Comparison of ENCODE assay signal across 9 cellular contexts in the genomic region with DNA sequence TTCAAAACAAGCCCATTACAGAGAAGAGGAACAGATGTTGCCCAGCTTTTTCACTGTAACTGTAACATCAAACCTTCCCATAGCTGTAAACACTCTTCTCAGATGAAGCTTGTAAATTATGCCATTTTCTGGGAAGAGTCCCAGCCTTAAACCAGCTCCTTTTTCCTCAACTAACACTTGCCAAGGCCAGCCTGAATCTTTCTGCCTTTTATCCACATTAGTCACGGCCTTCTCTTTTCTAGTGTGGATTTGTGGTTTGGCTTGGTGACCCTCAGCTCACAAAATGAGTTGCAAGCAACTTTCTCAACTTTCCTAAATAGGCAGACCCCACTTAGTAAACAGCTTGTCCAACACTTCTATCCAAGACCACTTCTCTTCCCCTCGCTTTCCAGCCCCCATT.
DNase-seq lines count a peak whose midpoint lies in the region; ATAC-seq and TF ChIP-seq lines count a peak whose summit lies in the region.
"Had no signal": no experiment of that assay in that cellular context is flagged by ENCODE, and none has a peak within 500 bp of the region (broad histone marks: within the 10 kb centered on the region; RNA-seq: fewer than 3 reads in every experiment).

No MANE protein-coding gene starts in this region.

- no peaks in the 10 kb centered on the region for H3K9me3 Mint-ChIP-seq in natural killer cell treated with Interleukin-12 subunit alpha and Interleukin-12 subunit beta and Interleukin-15 and Interleukin-18, amount 100 ng/mL, for 72 hours
- H3K9me3 Mint-ChIP-seq in natural killer cell: no peaks in the 10 kb centered on the region

- H3K36me3 ChIP-seq in mesodermal cell (ENCODE audit: control insufficient read depth, insufficient read depth, low read length): peaks cover 3% of the 10 kb centered on the region
- H3K36me3 ChIP-seq in aorta (ENCODE audit: control insufficient read depth in 1 of 2, insufficient read depth in 2 of 2, low read length in 1 of 2): no peaks in the 10 kb centered on the region
- no peaks in the 10 kb centered on the region for H3K36me3 ChIP-seq in BE2C

- H3K27ac Mint-ChIP-seq in natural killer cell treated with Interleukin-12 subunit alpha and Interleukin-12 subunit beta and Interleukin-15 and Interleukin-18, amount 100 ng/mL, for 72 hours: peak overlapping the region in 1 of 2 donors; percentile 34
- H3K27ac Mint-ChIP-seq in natural killer cell: peak overlapping the region in 1 of 2 donors; percentile 6

- H3K27me3 Mint-ChIP-seq in natural killer cell treated with Interleukin-12 subunit alpha and Interleukin-12 subunit beta and Interleukin-15 and Interleukin-18, amount 100 ng/mL, for 72 hours: peaks cover 0 to 5% of the 10 kb centered on the region in 2 donors
- peaks cover 0 to 3% of the 10 kb centered on the region in 2 donors for H3K27me3 Mint-ChIP-seq in natural killer cell (ENCODE audit: low read depth in 2 of 2)

- no peak overlapping the region for H3K4me3 ChIP-seq in cardiac fibroblast (replicated peaks in 1 of 2; ENCODE audit: low read depth in 2 of 2, low read length in 2 of 2)
- H3K4me3 ChIP-seq in mesodermal cell (ENCODE audit: extremely low read depth, insufficient read depth, low read length, poor library complexity, severe bottlenecking): no peak overlapping the region
- H3K4me3 ChIP-seq in aorta (ENCODE audit: low read length in 2 of 2): no peak overlapping the region
- H3K4me3 ChIP-seq in BE2C (ENCODE audit: low read depth, low read length): no peak overlapping the region
- H3K4me3 ChIP-seq: PC-9 had no signal

- TF ChIP-seq CTCF in natural killer cell (IDR thresholded peaks at IDR 0.05) (no peak), cardiac fibroblast (IDR thresholded peaks at IDR 0.05; ENCODE audit: low read depth, low read length) (no peak), BE2C (IDR thresholded peaks at IDR 0.05; ENCODE audit: low read depth, low read length) (no peak)

- H3K4me1 Mint-ChIP-seq in natural killer cell treated with Interleukin-12 subunit alpha and Interleukin-12 subunit beta and Interleukin-15 and Interleukin-18, amount 100 ng/mL, for 72 hours (ENCODE audit: low read depth in 2 of 2): peaks cover 10 to 13% of the 10 kb centered on the region in 2 donors
- H3K4me1 Mint-ChIP-seq in natural killer cell: peaks cover 0 to 5% of the 10 kb centered on the region in 2 donors

- H3K4me1 ChIP-seq in mesodermal cell (ENCODE audit: control insufficient read depth, insufficient read depth, low read length, poor library complexity, severe bottlenecking) (peaks cover 24% of the 10 kb centered on the region), aorta (ENCODE audit: control insufficient read depth in 1 of 2, insufficient read depth in 2 of 2, low read length in 2 of 2) (peaks cover 2 to 11% of the 10 kb centered on the region in 2 donors), BE2C (no peaks in the 10 kb centered on the region)

- H3K4me3 Mint-ChIP-seq in natural killer cell treated with Interleukin-12 subunit alpha and Interleukin-12 subunit beta and Interleukin-15 and Interleukin-18, amount 100 ng/mL, for 72 hours: no peak overlapping the region
- no peak overlapping the region for H3K4me3 Mint-ChIP-seq in natural killer cell

- ATAC-seq in natural killer cell treated with Interleukin-12 subunit alpha and Interleukin-12 subunit beta and Interleukin-15 and Interleukin-18, amount 100 ng/mL, for 72 hours: no peak
- ATAC-seq in natural killer cell (no peak), aorta (ENCODE audit: low FRiP score) (peak; percentile 42), HG03196 (IDR thresholded peaks at IDR 0.05; ENCODE audit: unreplicated experiment) (no peak)

- H3K27me3 ChIP-seq in aorta (ENCODE audit: control insufficient read depth in 1 of 2, insufficient read depth in 2 of 2, low read length in 1 of 2): no peaks in the 10 kb centered on the region
- no peaks in the 10 kb centered on the region for H3K27me3 ChIP-seq in BE2C

- 60% methylated on average over 1 of the region's 2 CpGs; no CpG with 5 or more reads in 1 of the 2 experiments for WGBS in mesodermal cell (ENCODE audit: insufficient coverage in 2 of 2), 2 experiments
- 48 to 50% methylated on average over 2 of the region's 2 CpGs for WGBS in aorta, 2 donors

- H3K27ac ChIP-seq in mesodermal cell (ENCODE audit: low read depth, low read length, severe bottlenecking) (peak overlapping the region; percentile 53), aorta (ENCODE audit: low read depth in 1 of 2, low read length in 2 of 2) (peak overlapping the region; percentile 86 to 95)
- H3K27ac ChIP-seq: PC-9 had no signal

- intact Hi-C loops in natural killer cell (cut with micrococcal nuclease): no loop called here
- intact Hi-C loops in aorta (cut with DNase I): loop anchor here in 1 of 2 donors (5.0 kb wide), 1 partner anchor 132 kb away; no protein-coding TSS in a partner anchor

- H3K9me3 ChIP-seq in mesodermal cell (ENCODE audit: control insufficient read depth, low read length) (no peaks in the 10 kb centered on the region), aorta (ENCODE audit: control insufficient read depth, low read length) (no peaks in the 10 kb centered on the region), BE2C (no peaks in the 10 kb centered on the region)

- peak; percentile 22 for DNase-seq in natural killer cell treated with Interleukin-12 subunit alpha and Interleukin-12 subunit beta and Interleukin-15 and Interleukin-18, amount 100 ng/mL, for 72 hours (ENCODE audit: low spot score)
- DNase-seq in natural killer cell (no peak), cardiac fibroblast (ENCODE audit: low read depth in 2 of 2) (peak; percentile 87 to 97), aorta (no peak), AML-193 (lab: John Stamatoyannopoulos, UW) (no peak), BE2C (no peak)
- DNase-seq: PC-9 had no signal

- H3K36me3 Mint-ChIP-seq in natural killer cell treated with Interleukin-12 subunit alpha and Interleukin-12 subunit beta and Interleukin-15 and Interleukin-18, amount 100 ng/mL, for 72 hours: no peaks in the 10 kb centered on the region
- H3K36me3 Mint-ChIP-seq in natural killer cell: no peaks in the 10 kb centered on the region

Comparison
In these comparisons a context has a peak if more than half of its experiments do, and no peak if none do; other contexts are left out.
1. DNase-seq: peak in natural killer cell treated with Interleukin-12 subunit alpha and Interleukin-12 subunit beta and Interleukin-15 and Interleukin-18, amount 100 ng/mL, for 72 hours (single experiment) and cardiac fibroblast (2 of 2); none in natural killer cell (single experiment), aorta (0 of 2), AML-193 (0 of 2) and BE2C (single experiment).